1 cellular context compared by ENCODE assay signal in genomic region chr11:118927554-118928107, GRCh38.
TF ChIP-seq lines count a peak whose summit lies in the region.

No MANE protein-coding gene starts in this region.

TF ChIP-seq in GM12878, 131 proteins besides CTCF, POLR2A, EP300 and RAD21:
- TF ChIP-seq NBN (IDR thresholded peaks at IDR 0.05) (no peak), CHD1 (IDR thresholded peaks at IDR 0.05; ENCODE audit: low read depth, low read length) (no peak), MAX (IDR thresholded peaks at IDR 0.05; ENCODE audit: low read depth, low read length) (no peak), ZNF687 (IDR thresholded peaks at IDR 0.05) (no peak), HDAC6 (IDR thresholded peaks at IDR 0.05; ENCODE audit: unreplicated experiment) (no peak), ZBED1 (IDR thresholded peaks at IDR 0.05; ENCODE audit: borderline replicate concordance) (no peak), MYB (IDR thresholded peaks at IDR 0.05; ENCODE audit: borderline replicate concordance, low read depth, low read length) (no peak), SREBF1 (IDR thresholded peaks at IDR 0.05; ENCODE audit: low read length) (no peak), ZNF622 (IDR thresholded peaks at IDR 0.05) (no peak), PML (IDR thresholded peaks at IDR 0.05; ENCODE audit: low read length) (no peak), REST (IDR thresholded peaks at IDR 0.05; ENCODE audit: low read depth, low read length) (no peak), CBX3 (IDR thresholded peaks at IDR 0.05; ENCODE audit: borderline replicate concordance, low read depth) (no peak)
